ENCODE assay signal across 1 cellular context in the genomic region with DNA sequence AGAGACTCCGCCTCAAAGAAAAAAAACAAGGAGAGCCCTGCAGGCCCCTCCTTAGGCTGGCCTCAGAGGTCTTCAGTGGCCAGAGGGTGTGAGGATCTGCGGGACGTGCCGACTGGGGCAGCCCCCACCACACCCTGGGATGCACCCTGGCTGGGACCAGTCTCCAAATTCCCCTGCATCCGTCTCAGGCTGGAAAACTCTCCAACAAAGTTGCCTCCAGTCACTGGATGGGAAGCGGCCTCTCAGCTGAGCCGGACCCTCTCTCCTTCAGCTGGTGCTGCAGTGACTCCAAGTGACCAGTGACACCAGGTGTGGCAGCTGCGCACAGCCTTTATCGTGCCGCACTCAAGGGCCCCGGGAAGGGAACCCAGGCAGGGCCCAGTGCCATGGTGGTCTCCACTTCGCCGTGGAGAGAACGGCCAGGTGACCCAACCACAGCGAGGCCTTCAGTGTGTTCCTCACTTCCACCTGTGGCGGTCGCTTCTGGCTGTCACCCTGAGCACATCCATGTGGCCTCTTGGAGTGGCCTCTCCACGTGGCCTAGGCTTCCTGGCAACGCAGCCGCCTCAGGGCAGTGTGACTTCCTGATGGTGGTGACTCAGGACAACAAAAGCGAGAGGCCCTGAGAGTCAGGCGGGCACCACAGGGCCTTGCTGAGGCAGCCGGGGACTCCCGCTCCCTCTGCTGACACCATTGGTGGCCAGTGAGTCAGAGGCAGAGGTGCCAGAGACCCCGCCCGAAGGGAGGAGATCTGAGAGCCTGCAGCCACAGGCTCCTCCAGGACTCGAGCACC.
TF ChIP-seq lines count a peak whose summit lies in the region.

No MANE protein-coding gene starts in this region.

TF ChIP-seq in K562, 482 proteins besides CTCF, POLR2A, EP300 and RAD21:
- TF ChIP-seq ZNF239 (CRISPR knock-in tag; IDR thresholded peaks at IDR 0.05) (no peak), ERF (CRISPR knock-in tag; IDR thresholded peaks at IDR 0.05) (no peak), TAF9B (IDR thresholded peaks at IDR 0.05; ENCODE audit: partially characterized antibody) (no peak), CREBBP (IDR thresholded peaks at IDR 0.05; ENCODE audit: low read depth, low read length) (no peak), PHF8 (IDR thresholded peaks at IDR 0.05; ENCODE audit: borderline replicate concordance, low read length) (no peak), HDGF (IDR thresholded peaks at IDR 0.05) (no peak), POLR2G (IDR thresholded peaks at IDR 0.05; ENCODE audit: low read depth, low read length) (peak; percentile 54), PPARD (CRISPR knock-in tag; IDR thresholded peaks at IDR 0.05) (no peak)
- TF ChIP-seq, protein P1, sequence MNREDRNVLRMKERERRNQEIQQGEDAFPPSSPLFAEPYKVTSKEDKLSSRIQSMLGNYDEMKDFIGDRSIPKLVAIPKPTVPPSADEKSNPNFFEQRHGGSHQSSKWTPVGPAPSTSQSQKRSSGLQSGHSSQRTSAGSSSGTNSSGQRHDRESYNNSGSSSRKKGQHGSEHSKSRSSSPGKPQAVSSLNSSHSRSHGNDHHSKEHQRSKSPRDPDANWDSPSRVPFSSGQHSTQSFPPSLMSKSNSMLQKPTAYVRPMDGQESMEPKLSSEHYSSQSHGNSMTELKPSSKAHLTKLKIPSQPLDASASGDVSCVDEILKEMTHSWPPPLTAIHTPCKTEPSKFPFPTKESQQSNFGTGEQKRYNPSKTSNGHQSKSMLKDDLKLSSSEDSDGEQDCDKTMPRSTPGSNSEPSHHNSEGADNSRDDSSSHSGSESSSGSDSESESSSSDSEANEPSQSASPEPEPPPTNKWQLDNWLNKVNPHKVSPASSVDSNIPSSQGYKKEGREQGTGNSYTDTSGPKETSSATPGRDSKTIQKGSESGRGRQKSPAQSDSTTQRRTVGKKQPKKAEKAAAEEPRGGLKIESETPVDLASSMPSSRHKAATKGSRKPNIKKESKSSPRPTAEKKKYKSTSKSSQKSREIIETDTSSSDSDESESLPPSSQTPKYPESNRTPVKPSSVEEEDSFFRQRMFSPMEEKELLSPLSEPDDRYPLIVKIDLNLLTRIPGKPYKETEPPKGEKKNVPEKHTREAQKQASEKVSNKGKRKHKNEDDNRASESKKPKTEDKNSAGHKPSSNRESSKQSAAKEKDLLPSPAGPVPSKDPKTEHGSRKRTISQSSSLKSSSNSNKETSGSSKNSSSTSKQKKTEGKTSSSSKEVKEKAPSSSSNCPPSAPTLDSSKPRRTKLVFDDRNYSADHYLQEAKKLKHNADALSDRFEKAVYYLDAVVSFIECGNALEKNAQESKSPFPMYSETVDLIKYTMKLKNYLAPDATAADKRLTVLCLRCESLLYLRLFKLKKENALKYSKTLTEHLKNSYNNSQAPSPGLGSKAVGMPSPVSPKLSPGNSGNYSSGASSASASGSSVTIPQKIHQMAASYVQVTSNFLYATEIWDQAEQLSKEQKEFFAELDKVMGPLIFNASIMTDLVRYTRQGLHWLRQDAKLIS (CRISPR knock-in tag; IDR thresholded peaks at IDR 0.05), result no peak
TF ChIP-seq in K562: peak in this region for 1.
